In genomic region chr16:23757937-23758619, GRCh38 we compare ENCODE assay signal across 2 cellular contexts.
TF ChIP-seq lines count a peak whose summit lies in the region.

No MANE protein-coding gene starts in this region.

TF ChIP-seq in HepG2, 621 proteins besides CTCF, POLR2A, EP300 and RAD21:
- TF ChIP-seq ZSCAN21 (CRISPR knock-in tag; IDR thresholded peaks at IDR 0.05; ENCODE audit: borderline replicate concordance) (no peak), ATF7 (IDR thresholded peaks at IDR 0.05) (peak; percentile 67), ATF7 (CRISPR knock-in tag; IDR thresholded peaks at IDR 0.05) (no peak)

TF ChIP-seq in K562, 482 proteins besides CTCF, POLR2A, EP300 and RAD21:
- TF ChIP-seq THRAP3 (IDR thresholded peaks at IDR 0.05; ENCODE audit: borderline replicate concordance) (no peak), NCOA1 (IDR thresholded peaks at IDR 0.05; ENCODE audit: low read depth) (no peak), ATF3 (IDR thresholded peaks at IDR 0.05) (peak; percentile 28; the same call in 1 of the 2 replicates), ATF3 (CRISPR knock-in tag; conservative IDR thresholded peaks at IDR 0.05) (no peak)
